15 cellular contexts compared by ENCODE assay signal in the genomic region with DNA sequence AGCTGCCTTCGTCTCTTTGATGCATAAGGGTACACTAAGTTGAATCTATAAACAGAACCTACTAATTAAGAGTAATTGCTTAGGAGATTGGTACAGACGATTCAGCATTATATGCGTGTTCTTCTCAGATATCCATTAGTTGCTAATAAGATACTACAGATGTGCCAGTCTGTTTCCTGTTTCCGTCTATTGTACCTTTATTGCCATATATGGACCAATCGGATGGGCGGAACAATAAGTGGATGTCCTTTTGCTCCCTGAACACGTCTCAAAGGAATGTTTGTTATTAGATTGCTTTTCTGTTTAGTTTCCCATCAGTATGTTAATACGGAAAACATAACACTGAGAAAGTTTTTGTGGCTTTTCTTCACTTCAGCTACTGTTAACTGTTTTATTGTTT.
A peak's percentile ranks its signal among the peaks of the same experiment; 100 is the strongest.
DNase-seq lines count a peak whose midpoint lies in the region; ATAC-seq and TF ChIP-seq lines count a peak whose summit lies in the region.
"Had no signal": no experiment of that assay in that cellular context is flagged by ENCODE, and none has a peak within 500 bp of the region (broad histone marks: within the 10 kb centered on the region; RNA-seq: fewer than 3 reads in every experiment).

No MANE protein-coding gene starts in this region.

- peak overlapping the region; percentile 47 for H3K4me3 ChIP-seq in right cardiac atrium (ENCODE audit: low read length)
- H3K4me3 ChIP-seq in sigmoid colon = peak overlapping the region in 3 of 4 donors; percentile 34 to 38 (median 34)

- H3K9me3 ChIP-seq in right cardiac atrium (ENCODE audit: control insufficient read depth, low read length) = no peaks in the 10 kb centered on the region
- H3K9me3 ChIP-seq in sigmoid colon = no peaks in the 10 kb centered on the region
- H3K9me3 ChIP-seq: stomach had no signal

- TF ChIP-seq POLR2A in sigmoid colon (IDR thresholded peaks at IDR 0.05) = no peak

- no peaks in the 10 kb centered on the region for H3K4me1 ChIP-seq in right cardiac atrium (ENCODE audit: control insufficient read depth, insufficient read depth, low read length)
- H3K4me1 ChIP-seq in sigmoid colon = peaks cover 0 to 19% (median 9%) of the 10 kb centered on the region in 4 donors
- H3K4me1 ChIP-seq: foreskin keratinocyte had no signal

- intact Hi-C loops in right cardiac atrium (cut with DNase I) (loop anchor here in 1 of 4 donors (10.0 kb wide), 1 partner anchor 97 kb away; no protein-coding TSS in a partner anchor), sigmoid colon (cut with DNase I) (loop anchor here (10.0 kb wide), 1 partner anchor 273 kb away; a partner anchor contains a TSS), posterior vena cava (cut with DNase I) (loop anchor here in 1 of 2 donors (10.0 kb wide), 2 partner anchors 283 to 443 kb away; no protein-coding TSS in a partner anchor)

- no peaks in the 10 kb centered on the region for H3K27me3 ChIP-seq in right cardiac atrium (ENCODE audit: control insufficient read depth, insufficient read depth)
- H3K27me3 ChIP-seq in sigmoid colon = no peaks in the 10 kb centered on the region
- H3K27me3 ChIP-seq: foreskin keratinocyte, stomach had no signal

- DNase-seq in H4 (ENCODE audit: low spot score) = peak; percentile 20
- DNase-seq in astrocyte of the hippocampus (ENCODE audit: low read depth, low spot score) = peak; percentile 41
- DNase-seq in right cardiac atrium = no peak
- no peak for DNase-seq in sigmoid colon
- DNase-seq in posterior vena cava (ENCODE audit: low spot score) = no peak
- DNase-seq in GM19238 (ENCODE audit: insufficient read length, low spot score) = no peak
- DNase-seq in activated naive CD4-positive, alpha-beta T cell (lab: John Stamatoyannopoulos, UW) = no peak
- DNase-seq: activated CD4-positive, alpha-beta T cell treated with anti-CD3 and anti-CD28 coated beads, Interleukin-2, amount 10 ng/mL, durations not matched to agents 7 days and 5 days; CD4-positive, CD25-positive, alpha-beta regulatory T cell; foreskin keratinocyte; left cardiac atrium; NCI-H2107; occipital lobe; stomach had no signal

- no peak for TF ChIP-seq CTCF in sigmoid colon (IDR thresholded peaks at IDR 0.05)

- H3K36me3 ChIP-seq in sigmoid colon = no peaks in the 10 kb centered on the region
- H3K36me3 ChIP-seq: stomach had no signal

- WGBS in right cardiac atrium = 25% methylated on average over 8 of the region's 8 CpGs
- 57 to 65% methylated on average over 8 of the region's 8 CpGs for WGBS in sigmoid colon, 2 donors

- H3K27ac ChIP-seq in right cardiac atrium (ENCODE audit: low read length) = no peak overlapping the region
- H3K27ac ChIP-seq in sigmoid colon = peak overlapping the region in 3 of 4 donors; percentile 44 to 71 (median 50)
- H3K27ac ChIP-seq: foreskin keratinocyte had no signal

- peak; percentile 74 to 92 for ATAC-seq in right cardiac atrium
- no peak for ATAC-seq in HG03342 (IDR thresholded peaks at IDR 0.05; ENCODE audit: unreplicated experiment)
- ATAC-seq: foreskin keratinocyte had no signal

- no peak for TF ChIP-seq EP300 in sigmoid colon (IDR thresholded peaks at IDR 0.05)

Comparison
In these comparisons a context has a peak if more than half of its experiments do, and no peak if none do; other contexts are left out.
1. DNase-seq: peak in H4 (single experiment) and astrocyte of the hippocampus (single experiment); none in right cardiac atrium (0 of 3), sigmoid colon (single experiment), posterior vena cava (single experiment), GM19238 (single experiment) and activated naive CD4-positive, alpha-beta T cell (0 of 4).